ENCODE assay signal across 8 cellular contexts in genomic region chr1:21936366-21937031, GRCh38. TPM values are rescaled to one million over a fixed set of nuclear protein-coding genes. Genes with fewer than 3 reads are reported as not detected.
DNase-seq lines count a peak whose midpoint lies in the region; ATAC-seq, FAIRE-seq and TF ChIP-seq lines count a peak whose summit lies in the region.

No MANE protein-coding gene starts in this region.

- H3K4me1 ChIP-seq in HUES48 (ENCODE audit: control insufficient read depth, insufficient read depth, low read length) (peaks cover 42% of the 10 kb centered on the region), mucosa of rectum (ENCODE audit: control insufficient read depth in 2 of 2, insufficient read depth in 2 of 2, low read length in 2 of 2) (peaks cover 43 to 56% of the 10 kb centered on the region in 2 donors)

- peak overlapping the region; percentile 48 for H3K27ac ChIP-seq in C4-2B
- peak overlapping the region; percentile 42 for H3K27ac ChIP-seq in HUES48 (ENCODE audit: low read depth, low read length)
- peak overlapping the region; percentile 85 to 90 for H3K27ac ChIP-seq in mucosa of rectum (ENCODE audit: low read depth in 2 of 2, low read length in 2 of 2)

- H3K27me3 ChIP-seq in HUES48 (ENCODE audit: control insufficient read depth, insufficient read depth, low read length): no peaks in the 10 kb centered on the region; the same call in 1 of the 2 replicates
- H3K27me3 ChIP-seq in bronchial epithelial cell (ENCODE audit: control insufficient read depth, insufficient read depth, low read length): no peaks in the 10 kb centered on the region
- H3K27me3 ChIP-seq in mucosa of rectum (ENCODE audit: control insufficient read depth in 2 of 2, insufficient read depth in 2 of 2, low read length in 2 of 2): no peaks in the 10 kb centered on the region

- H3K4me3 ChIP-seq in HUES48 (ENCODE audit: low read depth, low read length) (peak overlapping the region; percentile 78), bronchial epithelial cell (ENCODE audit: low read depth, low read length) (peak overlapping the region; percentile 45), mucosa of rectum (ENCODE audit: low read length in 2 of 2) (peak overlapping the region; percentile 85 to 88)

- no peak for DNase-seq in bronchial epithelial cell (ENCODE audit: low read depth)
- DNase-seq in OCI-M1 (lab: John Stamatoyannopoulos, UW): no peak
- no peak for DNase-seq in SW480 (ENCODE audit: low spot score)

- no peaks in the 10 kb centered on the region for H3K36me3 ChIP-seq in HUES48 (ENCODE audit: control insufficient read depth, insufficient read depth, low read length)
- no peaks in the 10 kb centered on the region for H3K36me3 ChIP-seq in bronchial epithelial cell (ENCODE audit: control insufficient read depth, insufficient read depth, low read length)
- no peaks in the 10 kb centered on the region for H3K36me3 ChIP-seq in mucosa of rectum (ENCODE audit: control insufficient read depth in 2 of 2, insufficient read depth in 2 of 2, low read length in 2 of 2)

- FAIRE-seq in bronchial epithelial cell (lab: Jason Lieb, UNC): no peak

- TF ChIP-seq CTCF in C4-2B (conservative IDR thresholded peaks at IDR 0.05): no peak
- TF ChIP-seq CTCF in bronchial epithelial cell (IDR thresholded peaks at IDR 0.05; ENCODE audit: insufficient read depth, low read length, severe bottlenecking): no peak

- peak overlapping the region; percentile 51 for H3K9ac ChIP-seq in HUES48 (ENCODE audit: low read depth, low read length)
- peak overlapping the region; percentile 87 to 88 for H3K9ac ChIP-seq in mucosa of rectum (ENCODE audit: low read depth in 1 of 2, low read length in 2 of 2)

- no peaks in the 10 kb centered on the region for H3K9me3 ChIP-seq in HUES48 (ENCODE audit: control insufficient read depth, insufficient read depth, low read length)
- no peaks in the 10 kb centered on the region for H3K9me3 ChIP-seq in mucosa of rectum (ENCODE audit: control insufficient read depth in 2 of 2, low read length in 2 of 2)

- ATAC-seq in GM18861 (IDR thresholded peaks at IDR 0.05; ENCODE audit: unreplicated experiment) (no peak), GM21528 (IDR thresholded peaks at IDR 0.05; ENCODE audit: low FRiP score, unreplicated experiment) (no peak)

RNA-seq across cellular contexts. Expression of gene HSPG2, which starts 0.6 kb away (rescaled TPM):
- 28.7 and 36.1 TPM in 2 replicates for total RNA-seq in bronchial epithelial cell

RNA-seq across cellular contexts. Expression of gene CELA3B, which starts 40.3 kb away (rescaled TPM):
- not detected in 2 replicates for total RNA-seq in bronchial epithelial cell
